30 cellular contexts compared by ENCODE assay signal in genomic region chr1:193579323-193579722, GRCh38.
"Had no signal": no experiment of that assay in that cellular context is flagged by ENCODE, and none has a peak within 500 bp of the region (broad histone marks: within the 10 kb centered on the region; RNA-seq: fewer than 3 reads in every experiment).

No MANE protein-coding gene starts in this region.

- H3K9me3 Mint-ChIP-seq: brain had no signal

- H3K4me3 Mint-ChIP-seq: activated CD4-positive, alpha-beta memory T cell treated with anti-CD3 and anti-CD28 coated beads for 36 hours; activated CD4-positive, alpha-beta T cell treated with anti-CD3 and anti-CD28 coated beads for 36 hours; activated CD4-positive, alpha-beta T cell treated with anti-CD3 and anti-CD28 coated beads, Interleukin-2, amount 10 ng/mL, durations not matched to agents 24 days and 14 days; activated CD8-positive, alpha-beta memory T cell treated with anti-CD3 and anti-CD28 coated beads, Interleukin-2, amount 10 ng/mL, durations not matched to agents 7 days and 5 days; activated CD8-positive, alpha-beta T cell treated with anti-CD3 and anti-CD28 coated beads, Interleukin-2, amount 10 ng/mL, durations not matched to agents 7 days and 5 days; activated naive CD4-positive, alpha-beta T cell treated with anti-CD3 and anti-CD28 coated beads, Interleukin-2, amount 10 ng/mL, durations not matched to agents 7 days and 5 days; activated naive CD8-positive, alpha-beta T cell treated with anti-CD3 and anti-CD28 coated beads, Interleukin-2, amount 10 ng/mL, durations not matched to agents 7 days and 5 days; activated T-helper 1 cell treated with anti-CD3 and anti-CD28 coated beads, Interleukin-12 subunit alpha, Interleukin-12 subunit beta, Interleukin-2, Interleukin-4 antibody, amounts not matched to agents 30 ng/mL and 10 ng/mL and 1 ng/mL, durations not matched to agents 14 hours and 24 hours and 36 hours; brain had no signal

- H3K4me1 Mint-ChIP-seq: activated CD4-positive, alpha-beta T cell treated with anti-CD3 and anti-CD28 coated beads for 36 hours; activated CD4-positive, alpha-beta T cell treated with anti-CD3 and anti-CD28 coated beads, Interleukin-2, amount 10 ng/mL, durations not matched to agents 24 days and 14 days; activated CD8-positive, alpha-beta memory T cell treated with anti-CD3 and anti-CD28 coated beads, Interleukin-2, amount 10 ng/mL, durations not matched to agents 7 days and 5 days; activated naive CD8-positive, alpha-beta T cell treated with anti-CD3 and anti-CD28 coated beads, Interleukin-2, amount 10 ng/mL, durations not matched to agents 7 days and 5 days had no signal

- H3K27me3 ChIP-seq: ascending aorta, breast epithelium, cardiac muscle cell, colonic mucosa had no signal

- H3K36me3 ChIP-seq: ascending aorta, breast epithelium, cardiac muscle cell, colonic mucosa had no signal

- H3K27me3 Mint-ChIP-seq: activated CD4-positive, alpha-beta memory T cell treated with anti-CD3 and anti-CD28 coated beads for 36 hours; activated CD4-positive, alpha-beta T cell treated with anti-CD3 and anti-CD28 coated beads for 36 hours; activated CD8-positive, alpha-beta memory T cell treated with anti-CD3 and anti-CD28 coated beads, Interleukin-2, amount 10 ng/mL, durations not matched to agents 7 days and 5 days; activated naive CD4-positive, alpha-beta T cell treated with anti-CD3 and anti-CD28 coated beads, Interleukin-2, amount 10 ng/mL, durations not matched to agents 7 days and 5 days; activated naive CD8-positive, alpha-beta T cell treated with anti-CD3 and anti-CD28 coated beads, Interleukin-2, amount 10 ng/mL, durations not matched to agents 7 days and 5 days; brain had no signal

- H3K9me3 ChIP-seq: ascending aorta, breast epithelium, colonic mucosa had no signal

- DNase-seq: activated CD4-positive, alpha-beta memory T cell treated with anti-CD3 and anti-CD28 coated beads for 36 hours; activated CD4-positive, alpha-beta T cell treated with anti-CD3 and anti-CD28 coated beads for 36 hours; activated CD4-positive, alpha-beta T cell treated with anti-CD3 and anti-CD28 coated beads, Interleukin-2, amount 10 ng/mL, durations not matched to agents 24 days and 14 days; activated CD4-positive, CD25-positive, alpha-beta regulatory T cell; activated CD4-positive, CD25-positive, alpha-beta regulatory T cell treated with anti-CD3 and anti-CD28 coated beads, Interleukin-2, amount 50 U/mL, for 72 hours; activated CD8-positive, alpha-beta memory T cell treated with anti-CD3 and anti-CD28 coated beads, Interleukin-2, amount 10 ng/mL, durations not matched to agents 7 days and 5 days; activated CD8-positive, alpha-beta memory T cell treated with anti-CD3 and anti-CD28 coated beads, Interleukin-2, amount 50 U/mL, for 4 hours; activated CD8-positive, alpha-beta T cell treated with anti-CD3 and anti-CD28 coated beads, Interleukin-2, amount 10 ng/mL, durations not matched to agents 7 days and 5 days; activated gamma-delta T cell; activated naive CD4-positive, alpha-beta T cell; activated naive CD4-positive, alpha-beta T cell treated with anti-CD3 and anti-CD28 coated beads, Interleukin-2, amount 10 ng/mL, durations not matched to agents 7 days and 5 days; activated naive CD8-positive, alpha-beta T cell treated with anti-CD3 and anti-CD28 coated beads, Interleukin-2, amount 10 ng/mL, durations not matched to agents 7 days and 5 days; activated T-cell treated with anti-CD3 and anti-CD28 coated beads, Interleukin-2, amount 50 U/mL, for 1 hour; activated T-cell treated with anti-CD3 and anti-CD28 coated beads, Interleukin-2, amount 50 U/mL, for 48 hours; central memory CD4-positive, alpha-beta T cell; cerebellar nuclear complex; colonic mucosa; effector CD8-positive, alpha-beta T cell; foreskin fibroblast; head of caudate nucleus; T-helper 2 cell had no signal

- H3K27ac Mint-ChIP-seq: activated CD4-positive, alpha-beta memory T cell treated with anti-CD3 and anti-CD28 coated beads for 36 hours; activated CD4-positive, alpha-beta T cell treated with anti-CD3 and anti-CD28 coated beads for 36 hours; activated CD4-positive, alpha-beta T cell treated with anti-CD3 and anti-CD28 coated beads, Interleukin-2, amount 10 ng/mL, durations not matched to agents 24 days and 14 days; activated CD8-positive, alpha-beta memory T cell treated with anti-CD3 and anti-CD28 coated beads, Interleukin-2, amount 10 ng/mL, durations not matched to agents 7 days and 5 days; activated CD8-positive, alpha-beta T cell treated with anti-CD3 and anti-CD28 coated beads, Interleukin-2, amount 10 ng/mL, durations not matched to agents 7 days and 5 days; activated naive CD4-positive, alpha-beta T cell treated with anti-CD3 and anti-CD28 coated beads, Interleukin-2, amount 10 ng/mL, durations not matched to agents 7 days and 5 days; activated naive CD4-positive, alpha-beta T cell treated with anti-CD3 and anti-CD28 coated beads, Interleukin-2, amount 50 U/mL, for 72 hours; activated naive CD8-positive, alpha-beta T cell treated with anti-CD3 and anti-CD28 coated beads, Interleukin-2, amount 10 ng/mL, durations not matched to agents 7 days and 5 days; activated T-helper 1 cell treated with anti-CD3 and anti-CD28 coated beads, Interleukin-12 subunit alpha, Interleukin-12 subunit beta, Interleukin-2, Interleukin-4 antibody, amounts not matched to agents 30 ng/mL and 10 ng/mL and 1 ng/mL, durations not matched to agents 14 hours and 24 hours and 36 hours; brain had no signal

- H3K4me3 ChIP-seq: ascending aorta, breast epithelium, cardiac muscle cell, colonic mucosa had no signal

- H3K27ac ChIP-seq: ascending aorta, breast epithelium, cardiac muscle cell, colonic mucosa had no signal

- H3K4me1 ChIP-seq: ascending aorta, breast epithelium, colonic mucosa had no signal

- ATAC-seq: activated CD4-positive, alpha-beta T cell treated with anti-CD3 and anti-CD28 coated beads for 36 hours; activated CD8-positive, alpha-beta memory T cell treated with anti-CD3 and anti-CD28 coated beads, Interleukin-2, amount 10 ng/mL, durations not matched to agents 7 days and 5 days; activated CD8-positive, alpha-beta T cell treated with anti-CD3 and anti-CD28 coated beads, Interleukin-2, amount 10 ng/mL, durations not matched to agents 7 days and 5 days; activated naive CD4-positive, alpha-beta T cell treated with anti-CD3 and anti-CD28 coated beads, Interleukin-2, amount 50 U/mL, for 72 hours; esophagus mucosa had no signal

- H3K36me3 Mint-ChIP-seq: brain had no signal

- FAIRE-seq: endometrium, frontal cortex had no signal
